ENCODE assay signal across 1 cellular context in the genomic region with DNA sequence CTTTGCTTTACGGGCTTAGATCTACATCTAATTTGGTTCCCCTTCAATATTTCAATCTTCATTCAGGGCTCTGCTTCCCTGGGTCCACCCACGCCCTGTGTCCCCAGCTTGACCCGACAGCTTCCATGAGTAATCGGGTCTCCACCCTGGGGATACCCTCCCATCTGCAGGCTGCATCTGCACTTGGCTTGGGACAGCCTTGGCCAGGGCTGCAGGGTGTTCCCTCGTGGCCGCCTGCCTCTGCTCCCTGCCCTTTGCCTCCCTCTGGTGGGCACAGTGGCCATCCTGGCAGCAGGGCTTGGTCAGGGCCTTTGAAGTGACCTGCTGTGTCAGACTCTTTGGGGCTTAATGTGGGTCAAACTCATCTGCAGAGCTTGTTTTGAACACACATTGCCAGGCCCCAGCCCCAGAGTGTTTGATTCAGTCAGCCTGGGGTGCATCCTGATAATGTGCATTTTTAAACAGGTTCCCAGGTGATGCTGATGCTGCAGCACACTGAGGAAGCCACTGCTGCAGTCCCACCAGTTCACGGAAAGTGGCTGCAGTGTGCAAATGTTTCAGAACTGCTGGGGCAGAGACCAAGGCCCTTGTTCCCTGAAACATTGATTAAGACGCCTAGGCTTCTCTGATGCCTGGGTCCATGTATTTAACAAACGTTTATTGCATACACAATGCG.
TF ChIP-seq lines count a peak whose summit lies in the region.

No MANE protein-coding gene starts in this region.

TF ChIP-seq in HepG2, 621 proteins besides CTCF, POLR2A, EP300 and RAD21 (continued from another document and continues in another):
- TF ChIP-seq, protein P1, sequence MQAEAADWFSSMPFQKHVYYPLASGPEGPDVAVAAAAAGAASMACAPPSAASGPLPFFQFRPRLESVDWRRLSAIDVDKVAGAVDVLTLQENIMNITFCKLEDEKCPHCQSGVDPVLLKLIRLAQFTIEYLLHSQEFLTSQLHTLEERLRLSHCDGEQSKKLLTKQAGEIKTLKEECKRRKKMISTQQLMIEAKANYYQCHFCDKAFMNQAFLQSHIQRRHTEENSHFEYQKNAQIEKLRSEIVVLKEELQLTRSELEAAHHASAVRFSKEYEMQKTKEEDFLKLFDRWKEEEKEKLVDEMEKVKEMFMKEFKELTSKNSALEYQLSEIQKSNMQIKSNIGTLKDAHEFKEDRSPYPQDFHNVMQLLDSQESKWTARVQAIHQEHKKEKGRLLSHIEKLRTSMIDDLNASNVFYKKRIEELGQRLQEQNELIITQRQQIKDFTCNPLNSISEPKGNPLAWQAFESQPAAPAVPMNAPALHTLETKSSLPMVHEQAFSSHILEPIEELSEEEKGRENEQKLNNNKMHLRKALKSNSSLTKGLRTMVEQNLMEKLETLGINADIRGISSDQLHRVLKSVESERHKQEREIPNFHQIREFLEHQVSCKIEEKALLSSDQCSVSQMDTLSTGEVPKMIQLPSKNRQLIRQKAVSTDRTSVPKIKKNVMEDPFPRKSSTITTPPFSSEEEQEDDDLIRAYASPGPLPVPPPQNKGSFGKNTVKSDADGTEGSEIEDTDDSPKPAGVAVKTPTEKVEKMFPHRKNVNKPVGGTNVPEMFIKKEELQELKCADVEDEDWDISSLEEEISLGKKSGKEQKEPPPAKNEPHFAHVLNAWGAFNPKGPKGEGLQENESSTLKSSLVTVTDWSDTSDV (CRISPR knock-in tag; IDR thresholded peaks at IDR 0.05): no peak
- TF ChIP-seq ZNF335 (CRISPR knock-in tag; IDR thresholded peaks at IDR 0.05) (no peak), ATAD3A (CRISPR knock-in tag; IDR thresholded peaks at IDR 0.05) (no peak), NR3C1 (CRISPR knock-in tag; IDR thresholded peaks at IDR 0.05) (no peak), RNF2 (conservative IDR thresholded peaks at IDR 0.05; ENCODE audit: low read depth) (0 out of 2 replicates have a peak, but pooled peaks have one; percentile 37), ZEB1 (IDR thresholded peaks at IDR 0.05; ENCODE audit: insufficient replicate concordance, low read depth) (no peak), ZNF230 (CRISPR knock-in tag; IDR thresholded peaks at IDR 0.05) (no peak), ZNF235 (CRISPR knock-in tag; IDR thresholded peaks at IDR 0.05; ENCODE audit: borderline replicate concordance) (no peak), ZNF768 (CRISPR knock-in tag; IDR thresholded peaks at IDR 0.05) (0 out of 2 replicates have a peak, but pooled peaks have one; percentile 27), ZKSCAN8 (CRISPR knock-in tag; IDR thresholded peaks at IDR 0.05; ENCODE audit: borderline replicate concordance) (no peak), ZNF746 (CRISPR knock-in tag; IDR thresholded peaks at IDR 0.05) (no peak), TBP (CRISPR knock-in tag; IDR thresholded peaks at IDR 0.05) (no peak), XRCC5 (optimal IDR thresholded peaks at IDR 0.05; ENCODE audit: low read length) (peak; percentile 31), ZNF101 (CRISPR knock-in tag; IDR thresholded peaks at IDR 0.05; ENCODE audit: borderline replicate concordance, low read depth) (no peak), SALL1 (CRISPR knock-in tag; IDR thresholded peaks at IDR 0.05) (peak; percentile 44; the same call in 1 of the 2 replicates), ARNT (IDR thresholded peaks at IDR 0.05) (no peak), HOXA9 (CRISPR knock-in tag; IDR thresholded peaks at IDR 0.05; ENCODE audit: borderline replicate concordance) (no peak), ZMYM3 (CRISPR knock-in tag; IDR thresholded peaks at IDR 0.05) (no peak), ZBTB3 (CRISPR knock-in tag; IDR thresholded peaks at IDR 0.05; ENCODE audit: borderline replicate concordance, low read depth) (no peak), CENPT (CRISPR knock-in tag; IDR thresholded peaks at IDR 0.05; ENCODE audit: low read depth) (no peak), MEF2D (CRISPR knock-in tag; IDR thresholded peaks at IDR 0.05) (no peak), ZNF724P (CRISPR knock-in tag; IDR thresholded peaks at IDR 0.05; ENCODE audit: borderline replicate concordance) (no peak), ZNF670 (CRISPR knock-in tag; IDR thresholded peaks at IDR 0.05; ENCODE audit: borderline replicate concordance) (no peak), ZNF737 (CRISPR knock-in tag; IDR thresholded peaks at IDR 0.05; ENCODE audit: borderline replicate concordance) (no peak), FOXK2 (IDR thresholded peaks at IDR 0.05) (no peak), ADNP (CRISPR knock-in tag; IDR thresholded peaks at IDR 0.05) (no peak), SIN3A (IDR thresholded peaks at IDR 0.05; ENCODE audit: borderline replicate concordance, low read depth, low read length) (no peak), PCBP2 (optimal IDR thresholded peaks at IDR 0.05; ENCODE audit: low read depth, low read length, poor library complexity, severe bottlenecking) (no peak), FOXC1 (CRISPR knock-in tag; IDR thresholded peaks at IDR 0.05; ENCODE audit: borderline replicate concordance) (no peak), POGZ (CRISPR knock-in tag; IDR thresholded peaks at IDR 0.05) (no peak), XBP1 (CRISPR knock-in tag; IDR thresholded peaks at IDR 0.05) (no peak)
- TF ChIP-seq, protein P2, sequence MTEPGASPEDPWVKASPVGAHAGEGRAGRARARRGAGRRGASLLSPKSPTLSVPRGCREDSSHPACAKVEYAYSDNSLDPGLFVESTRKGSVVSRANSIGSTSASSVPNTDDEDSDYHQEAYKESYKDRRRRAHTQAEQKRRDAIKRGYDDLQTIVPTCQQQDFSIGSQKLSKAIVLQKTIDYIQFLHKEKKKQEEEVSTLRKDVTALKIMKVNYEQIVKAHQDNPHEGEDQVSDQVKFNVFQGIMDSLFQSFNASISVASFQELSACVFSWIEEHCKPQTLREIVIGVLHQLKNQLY (CRISPR knock-in tag; IDR thresholded peaks at IDR 0.05): no peak
- TF ChIP-seq, protein P3, sequence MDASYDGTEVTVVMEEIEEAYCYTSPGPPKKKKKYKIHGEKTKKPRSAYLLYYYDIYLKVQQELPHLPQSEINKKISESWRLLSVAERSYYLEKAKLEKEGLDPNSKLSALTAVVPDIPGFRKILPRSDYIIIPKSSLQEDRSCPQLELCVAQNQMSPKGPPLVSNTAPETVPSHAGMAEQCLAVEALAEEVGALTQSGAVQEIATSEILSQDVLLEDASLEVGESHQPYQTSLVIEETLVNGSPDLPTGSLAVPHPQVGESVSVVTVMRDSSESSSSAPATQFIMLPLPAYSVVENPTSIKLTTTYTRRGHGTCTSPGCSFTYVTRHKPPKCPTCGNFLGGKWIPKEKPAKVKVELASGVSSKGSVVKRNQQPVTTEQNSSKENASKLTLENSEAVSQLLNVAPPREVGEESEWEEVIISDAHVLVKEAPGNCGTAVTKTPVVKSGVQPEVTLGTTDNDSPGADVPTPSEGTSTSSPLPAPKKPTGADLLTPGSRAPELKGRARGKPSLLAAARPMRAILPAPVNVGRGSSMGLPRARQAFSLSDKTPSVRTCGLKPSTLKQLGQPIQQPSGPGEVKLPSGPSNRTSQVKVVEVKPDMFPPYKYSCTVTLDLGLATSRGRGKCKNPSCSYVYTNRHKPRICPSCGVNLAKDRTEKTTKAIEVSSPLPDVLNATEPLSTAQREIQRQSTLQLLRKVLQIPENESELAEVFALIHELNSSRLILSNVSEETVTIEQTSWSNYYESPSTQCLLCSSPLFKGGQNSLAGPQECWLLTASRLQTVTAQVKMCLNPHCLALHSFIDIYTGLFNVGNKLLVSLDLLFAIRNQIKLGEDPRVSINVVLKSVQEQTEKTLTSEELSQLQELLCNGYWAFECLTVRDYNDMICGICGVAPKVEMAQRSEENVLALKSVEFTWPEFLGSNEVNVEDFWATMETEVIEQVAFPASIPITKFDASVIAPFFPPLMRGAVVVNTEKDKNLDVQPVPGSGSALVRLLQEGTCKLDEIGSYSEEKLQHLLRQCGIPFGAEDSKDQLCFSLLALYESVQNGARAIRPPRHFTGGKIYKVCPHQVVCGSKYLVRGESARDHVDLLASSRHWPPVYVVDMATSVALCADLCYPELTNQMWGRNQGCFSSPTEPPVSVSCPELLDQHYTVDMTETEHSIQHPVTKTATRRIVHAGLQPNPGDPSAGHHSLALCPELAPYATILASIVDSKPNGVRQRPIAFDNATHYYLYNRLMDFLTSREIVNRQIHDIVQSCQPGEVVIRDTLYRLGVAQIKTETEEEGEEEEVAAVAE (CRISPR knock-in tag; IDR thresholded peaks at IDR 0.05; ENCODE audit: borderline replicate concordance): no peak
- TF ChIP-seq, protein P4, sequence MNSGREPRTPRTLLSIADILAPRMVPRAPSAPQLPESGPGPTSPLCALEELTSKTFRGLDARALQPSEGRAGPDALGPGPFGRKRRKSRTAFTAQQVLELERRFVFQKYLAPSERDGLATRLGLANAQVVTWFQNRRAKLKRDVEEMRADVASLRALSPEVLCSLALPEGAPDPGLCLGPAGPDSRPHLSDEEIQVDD (CRISPR knock-in tag; IDR thresholded peaks at IDR 0.05; ENCODE audit: borderline replicate concordance): no peak
- TF ChIP-seq, protein P5, sequence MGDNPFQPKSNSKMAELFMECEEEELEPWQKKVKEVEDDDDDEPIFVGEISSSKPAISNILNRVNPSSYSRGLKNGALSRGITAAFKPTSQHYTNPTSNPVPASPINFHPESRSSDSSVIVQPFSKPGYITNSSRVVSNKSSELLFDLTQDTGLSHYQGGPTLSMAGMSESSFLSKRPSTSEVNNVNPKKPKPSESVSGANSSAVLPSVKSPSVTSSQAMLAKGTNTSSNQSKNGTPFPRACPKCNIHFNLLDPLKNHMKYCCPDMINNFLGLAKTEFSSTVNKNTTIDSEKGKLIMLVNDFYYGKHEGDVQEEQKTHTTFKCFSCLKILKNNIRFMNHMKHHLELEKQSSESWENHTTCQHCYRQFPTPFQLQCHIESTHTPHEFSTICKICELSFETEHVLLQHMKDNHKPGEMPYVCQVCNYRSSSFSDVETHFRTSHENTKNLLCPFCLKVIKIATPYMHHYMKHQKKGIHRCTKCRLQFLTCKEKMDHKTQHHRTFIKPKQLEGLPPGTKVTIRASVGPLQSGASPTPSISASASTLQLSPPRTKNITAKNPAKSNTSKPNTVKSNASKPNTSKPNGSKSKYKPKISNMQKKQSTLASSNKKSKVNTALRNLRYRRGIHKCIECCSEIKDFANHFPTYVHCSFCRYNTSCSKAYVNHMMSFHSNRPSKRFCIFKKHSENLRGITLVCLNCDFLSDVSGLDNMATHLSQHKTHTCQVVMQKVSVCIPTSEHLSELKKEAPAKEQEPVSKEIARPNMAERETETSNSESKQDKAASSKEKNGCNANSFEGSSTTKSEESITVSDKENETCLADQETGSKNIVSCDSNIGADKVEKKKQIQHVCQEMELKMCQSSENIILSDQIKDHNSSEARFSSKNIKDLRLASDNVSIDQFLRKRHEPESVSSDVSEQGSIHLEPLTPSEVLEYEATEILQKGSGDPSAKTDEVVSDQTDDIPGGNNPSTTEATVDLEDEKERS (CRISPR knock-in tag; IDR thresholded peaks at IDR 0.05): no peak
- TF ChIP-seq, protein P6, sequence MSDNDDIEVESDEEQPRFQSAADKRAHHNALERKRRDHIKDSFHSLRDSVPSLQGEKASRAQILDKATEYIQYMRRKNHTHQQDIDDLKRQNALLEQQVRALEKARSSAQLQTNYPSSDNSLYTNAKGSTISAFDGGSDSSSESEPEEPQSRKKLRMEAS (IDR thresholded peaks at IDR 0.05): peak; percentile 53; the same call in 1 of the 2 replicates
- TF ChIP-seq, protein P7, sequence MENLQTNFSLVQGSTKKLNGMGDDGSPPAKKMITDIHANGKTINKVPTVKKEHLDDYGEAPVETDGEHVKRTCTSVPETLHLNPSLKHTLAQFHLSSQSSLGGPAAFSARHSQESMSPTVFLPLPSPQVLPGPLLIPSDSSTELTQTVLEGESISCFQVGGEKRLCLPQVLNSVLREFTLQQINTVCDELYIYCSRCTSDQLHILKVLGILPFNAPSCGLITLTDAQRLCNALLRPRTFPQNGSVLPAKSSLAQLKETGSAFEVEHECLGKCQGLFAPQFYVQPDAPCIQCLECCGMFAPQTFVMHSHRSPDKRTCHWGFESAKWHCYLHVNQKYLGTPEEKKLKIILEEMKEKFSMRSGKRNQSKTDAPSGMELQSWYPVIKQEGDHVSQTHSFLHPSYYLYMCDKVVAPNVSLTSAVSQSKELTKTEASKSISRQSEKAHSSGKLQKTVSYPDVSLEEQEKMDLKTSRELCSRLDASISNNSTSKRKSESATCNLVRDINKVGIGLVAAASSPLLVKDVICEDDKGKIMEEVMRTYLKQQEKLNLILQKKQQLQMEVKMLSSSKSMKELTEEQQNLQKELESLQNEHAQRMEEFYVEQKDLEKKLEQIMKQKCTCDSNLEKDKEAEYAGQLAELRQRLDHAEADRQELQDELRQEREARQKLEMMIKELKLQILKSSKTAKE (CRISPR knock-in tag; IDR thresholded peaks at IDR 0.05; ENCODE audit: borderline replicate concordance): no peak
- TF ChIP-seq, protein P8, sequence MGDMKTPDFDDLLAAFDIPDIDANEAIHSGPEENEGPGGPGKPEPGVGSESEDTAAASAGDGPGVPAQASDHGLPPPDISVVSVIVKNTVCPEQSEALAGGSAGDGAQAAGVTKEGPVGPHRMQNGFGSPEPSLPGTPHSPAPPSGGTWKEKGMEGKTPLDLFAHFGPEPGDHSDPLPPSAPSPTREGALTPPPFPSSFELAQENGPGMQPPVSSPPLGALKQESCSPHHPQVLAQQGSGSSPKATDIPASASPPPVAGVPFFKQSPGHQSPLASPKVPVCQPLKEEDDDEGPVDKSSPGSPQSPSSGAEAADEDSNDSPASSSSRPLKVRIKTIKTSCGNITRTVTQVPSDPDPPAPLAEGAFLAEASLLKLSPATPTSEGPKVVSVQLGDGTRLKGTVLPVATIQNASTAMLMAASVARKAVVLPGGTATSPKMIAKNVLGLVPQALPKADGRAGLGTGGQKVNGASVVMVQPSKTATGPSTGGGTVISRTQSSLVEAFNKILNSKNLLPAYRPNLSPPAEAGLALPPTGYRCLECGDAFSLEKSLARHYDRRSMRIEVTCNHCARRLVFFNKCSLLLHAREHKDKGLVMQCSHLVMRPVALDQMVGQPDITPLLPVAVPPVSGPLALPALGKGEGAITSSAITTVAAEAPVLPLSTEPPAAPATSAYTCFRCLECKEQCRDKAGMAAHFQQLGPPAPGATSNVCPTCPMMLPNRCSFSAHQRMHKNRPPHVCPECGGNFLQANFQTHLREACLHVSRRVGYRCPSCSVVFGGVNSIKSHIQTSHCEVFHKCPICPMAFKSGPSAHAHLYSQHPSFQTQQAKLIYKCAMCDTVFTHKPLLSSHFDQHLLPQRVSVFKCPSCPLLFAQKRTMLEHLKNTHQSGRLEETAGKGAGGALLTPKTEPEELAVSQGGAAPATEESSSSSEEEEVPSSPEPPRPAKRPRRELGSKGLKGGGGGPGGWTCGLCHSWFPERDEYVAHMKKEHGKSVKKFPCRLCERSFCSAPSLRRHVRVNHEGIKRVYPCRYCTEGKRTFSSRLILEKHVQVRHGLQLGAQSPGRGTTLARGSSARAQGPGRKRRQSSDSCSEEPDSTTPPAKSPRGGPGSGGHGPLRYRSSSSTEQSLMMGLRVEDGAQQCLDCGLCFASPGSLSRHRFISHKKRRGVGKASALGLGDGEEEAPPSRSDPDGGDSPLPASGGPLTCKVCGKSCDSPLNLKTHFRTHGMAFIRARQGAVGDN (CRISPR knock-in tag; IDR thresholded peaks at IDR 0.05): peak; percentile 54
